ENCODE assay signal across 10 cellular contexts in genomic region chr10:72316386-72316700, GRCh38. TPM values are rescaled to one million over a fixed set of nuclear protein-coding genes. Genes with fewer than 3 reads are reported as not detected.
DNase-seq lines count a peak whose midpoint lies in the region; ATAC-seq and TF ChIP-seq lines count a peak whose summit lies in the region.
"Had no signal": no experiment of that assay in that cellular context is flagged by ENCODE, and none has a peak within 500 bp of the region (broad histone marks: within the 10 kb centered on the region; RNA-seq: fewer than 3 reads in every experiment).

No MANE protein-coding gene starts in this region.

- H3K36me3 Mint-ChIP-seq in activated T-cell treated with anti-CD3 and anti-CD28 coated beads, Interleukin-2, amount 50 U/mL, for 24 hours (ENCODE audit: low read depth) = no peaks in the 10 kb centered on the region
- no peaks in the 10 kb centered on the region for H3K36me3 Mint-ChIP-seq in stimulated activated memory B cell treated with anti-CD40 and anti-IgM and Interleukin-4, amounts not matched to agents 10 μg/mL and 1 μg/mL and 100 μg/mL, for 72 hours

- no peaks in the 10 kb centered on the region for H3K36me3 ChIP-seq in adipocyte (ENCODE audit: control insufficient read depth, insufficient read depth, low read length, severe bottlenecking)
- H3K36me3 ChIP-seq in lung (ENCODE audit: control insufficient read depth in 2 of 2, insufficient read depth in 2 of 2, low read length in 2 of 2) = no peaks in the 10 kb centered on the region
- no peaks in the 10 kb centered on the region for H3K36me3 ChIP-seq in tibial nerve
- H3K36me3 ChIP-seq in WERI-Rb-1 = no peaks in the 10 kb centered on the region

- H3K27me3 ChIP-seq in adipocyte (replicated peaks; ENCODE audit: control insufficient read depth, insufficient read depth, low read length) (no peaks in the 10 kb centered on the region), lung (ENCODE audit: control insufficient read depth, insufficient read depth) (no peaks in the 10 kb centered on the region), tibial nerve (no peaks in the 10 kb centered on the region), WERI-Rb-1 (ENCODE audit: insufficient read depth, low read depth, severe bottlenecking) (no peaks in the 10 kb centered on the region)

- no peak overlapping the region for H3K4me3 ChIP-seq in adipocyte (ENCODE audit: low read length)
- no peak overlapping the region for H3K4me3 ChIP-seq in lung
- H3K4me3 ChIP-seq in tibial nerve = no peak overlapping the region
- no peak overlapping the region for H3K4me3 ChIP-seq in WERI-Rb-1 (ENCODE audit: low read depth, low read length)

- H3K27ac ChIP-seq in lung (ENCODE audit: low read depth in 1 of 2, low read length in 1 of 2) = peak overlapping the region; percentile 46 to 80
- peak overlapping the region in 3 of 4 donors; percentile 67 to 86 (median 73) for H3K27ac ChIP-seq in tibial nerve
- H3K27ac ChIP-seq in WERI-Rb-1 = no peak overlapping the region

- TF ChIP-seq EP300 in tibial nerve (IDR thresholded peaks at IDR 0.05) = no peak

- H3K27me3 Mint-ChIP-seq in activated T-cell treated with anti-CD3 and anti-CD28 coated beads, Interleukin-2, amount 50 U/mL, for 24 hours = no peaks in the 10 kb centered on the region
- no peaks in the 10 kb centered on the region for H3K27me3 Mint-ChIP-seq in stimulated activated memory B cell treated with anti-CD40 and anti-IgM and Interleukin-4, amounts not matched to agents 10 μg/mL and 1 μg/mL and 100 μg/mL, for 72 hours

- TF ChIP-seq POLR2A in tibial nerve (IDR thresholded peaks at IDR 0.05) = no peak

- peaks cover 64% of the 10 kb centered on the region for H3K4me1 Mint-ChIP-seq in activated T-cell treated with anti-CD3 and anti-CD28 coated beads, Interleukin-2, amount 50 U/mL, for 24 hours (ENCODE audit: low read depth)
- H3K4me1 Mint-ChIP-seq in stimulated activated memory B cell treated with anti-CD40 and anti-IgM and Interleukin-4, amounts not matched to agents 10 μg/mL and 1 μg/mL and 100 μg/mL, for 72 hours = peaks cover 51% of the 10 kb centered on the region

- H3K4me1 ChIP-seq in adipocyte (ENCODE audit: control insufficient read depth, insufficient read depth, low read length) = peaks cover 52% of the 10 kb centered on the region
- H3K4me1 ChIP-seq in lung (ENCODE audit: control insufficient read depth in 2 of 2, insufficient read depth in 2 of 2, low read length in 2 of 2) = peaks cover 20 to 33% of the 10 kb centered on the region in 2 donors
- peaks cover 0 to 68% (median 47%) of the 10 kb centered on the region in 4 donors for H3K4me1 ChIP-seq in tibial nerve

- ATAC-seq in lung (ENCODE audit: insufficient read depth, low FRiP score) = no peak
- ATAC-seq in stimulated activated memory B cell treated with anti-CD40 and anti-IgM and Interleukin-4, amounts not matched to agents 10 μg/mL and 1 μg/mL and 100 μg/mL, for 72 hours = no peak

- TF ChIP-seq CTCF in lung (IDR thresholded peaks at IDR 0.05; ENCODE audit: control extremely low read depth, extremely low read depth) = no peak
- no peak for TF ChIP-seq CTCF in tibial nerve (IDR thresholded peaks at IDR 0.05)
- TF ChIP-seq CTCF in WERI-Rb-1 (IDR thresholded peaks at IDR 0.05; ENCODE audit: low read depth, low read length) = no peak

- WGBS in lung, 2 donors = 27 to 55% methylated on average over 3 of the region's 3 CpGs
- WGBS in tibial nerve, 2 donors = 67 to 74% methylated on average over 3 of the region's 3 CpGs

- peak overlapping the region; percentile 90 for H3K27ac Mint-ChIP-seq in activated T-cell treated with anti-CD3 and anti-CD28 coated beads, Interleukin-2, amount 50 U/mL, for 24 hours
- no peak overlapping the region for H3K27ac Mint-ChIP-seq in stimulated activated memory B cell treated with anti-CD40 and anti-IgM and Interleukin-4, amounts not matched to agents 10 μg/mL and 1 μg/mL and 100 μg/mL, for 72 hours

- H3K9me3 Mint-ChIP-seq in activated T-cell treated with anti-CD3 and anti-CD28 coated beads, Interleukin-2, amount 50 U/mL, for 24 hours = no peaks in the 10 kb centered on the region
- no peaks in the 10 kb centered on the region for H3K9me3 Mint-ChIP-seq in stimulated activated memory B cell treated with anti-CD40 and anti-IgM and Interleukin-4, amounts not matched to agents 10 μg/mL and 1 μg/mL and 100 μg/mL, for 72 hours

- no peak for DNase-seq in activated T-cell treated with anti-CD3 and anti-CD28 coated beads, Interleukin-2, amount 50 U/mL, for 24 hours
- DNase-seq in activated T-cell treated with anti-CD3 and anti-CD28 coated beads, Interleukin-2, amount 50 U/mL, for 48 hours = no peak
- no peak for DNase-seq in adipocyte (ENCODE audit: low read depth)
- no peak for DNase-seq in lung (ENCODE audit: low spot score)
- DNase-seq in tibial nerve (ENCODE audit: low spot score in 2 of 2) = no peak
- DNase-seq in SW480 (ENCODE audit: low spot score) = no peak
- no peak for DNase-seq in WERI-Rb-1
- DNase-seq: cortex of kidney, HCEC 1CT had no signal

- peak overlapping the region; percentile 44 for H3K9ac ChIP-seq in adipocyte (ENCODE audit: low read length)

- no peaks in the 10 kb centered on the region for H3K9me3 ChIP-seq in adipocyte (ENCODE audit: control insufficient read depth, low read length)
- no peaks in the 10 kb centered on the region for H3K9me3 ChIP-seq in lung (ENCODE audit: control insufficient read depth in 2 of 2, insufficient read depth in 1 of 2, low read length in 1 of 2)
- H3K9me3 ChIP-seq in tibial nerve = no peaks in the 10 kb centered on the region
- no peaks in the 10 kb centered on the region for H3K9me3 ChIP-seq in WERI-Rb-1 (ENCODE audit: severe bottlenecking)

- no peak overlapping the region for H3K4me3 Mint-ChIP-seq in activated T-cell treated with anti-CD3 and anti-CD28 coated beads, Interleukin-2, amount 50 U/mL, for 24 hours
- H3K4me3 Mint-ChIP-seq in stimulated activated memory B cell treated with anti-CD40 and anti-IgM and Interleukin-4, amounts not matched to agents 10 μg/mL and 1 μg/mL and 100 μg/mL, for 72 hours = no peak overlapping the region

RNA-seq across cellular contexts. Expression of gene DNAJB12, which starts 38.4 kb away (rescaled TPM):
- 10 to 100 TPM; 34.0 to 38.7 TPM for total RNA-seq in lung
- 10 to 100 TPM; 30.0 to 30.2 TPM for polyA plus RNA-seq in lung
- total RNA-seq in tibial nerve = 100 to 1,000 TPM in 2 of 4 donors, 10 to 100 TPM in 2; 81.3 to 115 (median 98.9) TPM

RNA-seq across cellular contexts. Expression of gene DDIT4, which starts 42.6 kb away (rescaled TPM):
- total RNA-seq in lung = 100 to 1,000 TPM; 155 to 190 TPM
- 100 to 1,000 TPM in 1 of 2 donors, 10 to 100 TPM in 1; 55.3 to 188 TPM for polyA plus RNA-seq in lung
- 1,000 to 10,000 TPM; 1,317 to 2,202 (median 1,604) TPM for total RNA-seq in tibial nerve

Comparison
In these comparisons a context has a peak if more than half of its experiments do, and no peak if none do; other contexts are left out.
1. RNA of gene DDIT4, which starts 42.6 kb away (total RNA-seq): 1,317 to 2,202 TPM in tibial nerve; 155 to 190 TPM in lung; every median in the first group is over 4 times any median in the second.